ENCODE assay signal across 16 cellular contexts in genomic region chr9:16425572-16425971, GRCh38.
DNase-seq lines count a peak whose midpoint lies in the region; ATAC-seq and TF ChIP-seq lines count a peak whose summit lies in the region.
"Had no signal": no experiment of that assay in that cellular context is flagged by ENCODE, and none has a peak within 500 bp of the region (broad histone marks: within the 10 kb centered on the region; RNA-seq: fewer than 3 reads in every experiment).

No MANE protein-coding gene starts in this region.

- no peak for ATAC-seq in GM23338
- no peak for ATAC-seq in HG02870 (IDR thresholded peaks at IDR 0.05; ENCODE audit: unreplicated experiment)
- no peak for ATAC-seq in HG02588 (IDR thresholded peaks at IDR 0.05; ENCODE audit: unreplicated experiment)
- ATAC-seq: psoas muscle had no signal

- H3F3A ChIP-seq in GM23338 (replicated peaks; ENCODE audit: low read depth): no peaks in the 10 kb centered on the region

- H3K27me3 ChIP-seq in GM23338 (ENCODE audit: insufficient read depth) (no peaks in the 10 kb centered on the region), SJSA1 (replicated peaks) (no peaks in the 10 kb centered on the region)
- H3K27me3 ChIP-seq: testis had no signal

- no peak for DNase-seq in GM23338 (ENCODE audit: low spot score)
- DNase-seq in SJSA1 (ENCODE audit: low read depth in 1 of 2, low spot score in 2 of 2): peak in 1 of 2 experiments; percentile 61
- peak; percentile 87 for DNase-seq in fibroblast of pulmonary artery (ENCODE audit: low read depth)
- DNase-seq in retinal pigment epithelial cell (ENCODE audit: low read depth): peak; percentile 51
- no peak for DNase-seq in NCI-H345 (lab: John Stamatoyannopoulos, UW)
- no peak for DNase-seq in COLO829 (ENCODE audit: low spot score)
- DNase-seq: activated CD4-positive, alpha-beta memory T cell treated with anti-CD3 and anti-CD28 coated beads for 36 hours; amniotic stem cell; DND-41; psoas muscle; SIG-M5; testis had no signal

- no peak overlapping the region for H2AFZ ChIP-seq in GM23338

- no peak overlapping the region for H3K4me3 ChIP-seq in GM23338
- no peak overlapping the region for H3K4me3 ChIP-seq in SJSA1
- no peak overlapping the region for H3K4me3 ChIP-seq in fibroblast of pulmonary artery (replicated peaks; ENCODE audit: low read depth, low read length)
- H3K4me3 ChIP-seq in retinal pigment epithelial cell (ENCODE audit: low read length): peak overlapping the region; percentile 23
- H3K4me3 ChIP-seq: psoas muscle, testis had no signal

- H3K9me2 ChIP-seq in GM23338 (ENCODE audit: insufficient read depth): no peaks in the 10 kb centered on the region

- no peaks in the 10 kb centered on the region for H3K36me3 ChIP-seq in GM23338 (ENCODE audit: insufficient read depth)
- H3K36me3 ChIP-seq in SJSA1: no peaks in the 10 kb centered on the region

- H3K4me3 Mint-ChIP-seq in GM23338: no peak overlapping the region
- H3K4me3 Mint-ChIP-seq: activated CD4-positive, alpha-beta memory T cell treated with anti-CD3 and anti-CD28 coated beads for 36 hours; activated T-helper 1 cell treated with anti-CD3 and anti-CD28 coated beads, Interleukin-12 subunit alpha, Interleukin-12 subunit beta, Interleukin-2, Interleukin-4 antibody, amounts not matched to agents 30 ng/mL and 10 ng/mL and 1 ng/mL, durations not matched to agents 14 hours and 24 hours and 36 hours; CD14-positive monocyte had no signal

- H3K27me3 Mint-ChIP-seq in GM23338 (ENCODE audit: insufficient read depth, low read depth, poor library complexity): no peaks in the 10 kb centered on the region
- H3K27me3 Mint-ChIP-seq: activated CD4-positive, alpha-beta memory T cell treated with anti-CD3 and anti-CD28 coated beads for 36 hours had no signal

- no peaks in the 10 kb centered on the region for H3K36me3 Mint-ChIP-seq in GM23338 (ENCODE audit: low read depth)
- H3K36me3 Mint-ChIP-seq: activated CD4-positive, alpha-beta memory T cell treated with anti-CD3 and anti-CD28 coated beads for 36 hours; CD14-positive monocyte had no signal

- H3K4me1 ChIP-seq in GM23338 (ENCODE audit: insufficient read depth) (peaks cover 30% of the 10 kb centered on the region), SJSA1 (replicated peaks) (peaks cover 25% of the 10 kb centered on the region)
- H3K4me1 ChIP-seq: psoas muscle, testis had no signal

- H3K9me3 Mint-ChIP-seq in GM23338: no peaks in the 10 kb centered on the region
- H3K9me3 Mint-ChIP-seq: activated T-helper 1 cell treated with anti-CD3 and anti-CD28 coated beads, Interleukin-12 subunit alpha, Interleukin-12 subunit beta, Interleukin-2, Interleukin-4 antibody, amounts not matched to agents 30 ng/mL and 10 ng/mL and 1 ng/mL, durations not matched to agents 14 hours and 24 hours and 36 hours had no signal

- H3K9me3 ChIP-seq in SJSA1 (replicated peaks): no peaks in the 10 kb centered on the region
- H3K9me3 ChIP-seq: psoas muscle, testis had no signal

- H3K79me2 ChIP-seq in GM23338 (replicated peaks; ENCODE audit: insufficient read depth): no peaks in the 10 kb centered on the region

- 0 out of 2 replicates have a peak overlapping the region, but pooled peaks have one; percentile 19 for H3K4me2 ChIP-seq in GM23338

- peak overlapping the region; percentile 28; the same call in 1 of the 2 replicates for H3K27ac Mint-ChIP-seq in GM23338
- H3K27ac Mint-ChIP-seq: activated CD4-positive, alpha-beta memory T cell treated with anti-CD3 and anti-CD28 coated beads for 36 hours; activated T-helper 1 cell treated with anti-CD3 and anti-CD28 coated beads, Interleukin-12 subunit alpha, Interleukin-12 subunit beta, Interleukin-2, Interleukin-4 antibody, amounts not matched to agents 30 ng/mL and 10 ng/mL and 1 ng/mL, durations not matched to agents 14 hours and 24 hours and 36 hours; CD14-positive monocyte had no signal

- peaks cover 35% of the 10 kb centered on the region for H3K4me1 Mint-ChIP-seq in GM23338

- H4K20me1 ChIP-seq in GM23338 (replicated peaks; ENCODE audit: insufficient read depth): no peaks in the 10 kb centered on the region

- TF ChIP-seq CTCF in GM23338 (conservative IDR thresholded peaks at IDR 0.05; ENCODE audit: low read depth in 2 of 2): no peak
- TF ChIP-seq CTCF in fibroblast of pulmonary artery (IDR thresholded peaks at IDR 0.05; ENCODE audit: low read length, missing control alignments): no peak
- TF ChIP-seq CTCF in retinal pigment epithelial cell (conservative IDR thresholded peaks at IDR 0.05; ENCODE audit: low read depth, low read length): no peak

- H3K27ac ChIP-seq in GM23338 (ENCODE audit: low read depth): no peak overlapping the region
- H3K27ac ChIP-seq in SJSA1: peak overlapping the region; percentile 67
- H3K27ac ChIP-seq: psoas muscle, testis had no signal

TF ChIP-seq in GM23338, 12 proteins besides CTCF, POLR2A, EP300 and RAD21 (continues in another document):
- TF ChIP-seq ETS1 (IDR thresholded peaks at IDR 0.05): no peak
- TF ChIP-seq NANOG (IDR thresholded peaks at IDR 0.05; ENCODE audit: borderline replicate concordance): no peak
- no peak for TF ChIP-seq ZNF114 (CRISPR knock-in tag; IDR thresholded peaks at IDR 0.05)
- no peak for TF ChIP-seq ZNF331 (CRISPR knock-in tag; IDR thresholded peaks at IDR 0.05; ENCODE audit: low read depth)
- no peak for TF ChIP-seq JUNB (IDR thresholded peaks at IDR 0.05; ENCODE audit: unreplicated experiment)
- no peak for TF ChIP-seq CREB1 (CRISPR knock-in tag; IDR thresholded peaks at IDR 0.05; ENCODE audit: low read depth)
- no peak for TF ChIP-seq REST (IDR thresholded peaks at IDR 0.05; ENCODE audit: unreplicated experiment)
- no peak for TF ChIP-seq EZH2phosphoT487 (IDR thresholded peaks at IDR 0.05; ENCODE audit: unreplicated experiment)

Comparison
In these comparisons a context has a peak if more than half of its experiments do, and no peak if none do; other contexts are left out.
1. DNase-seq: peak in fibroblast of pulmonary artery (single experiment) and retinal pigment epithelial cell (single experiment); none in GM23338 (single experiment), NCI-H345 (single experiment) and COLO829 (single experiment).